Comparison of ENCODE assay signal across 1 cellular context in the genomic region with DNA sequence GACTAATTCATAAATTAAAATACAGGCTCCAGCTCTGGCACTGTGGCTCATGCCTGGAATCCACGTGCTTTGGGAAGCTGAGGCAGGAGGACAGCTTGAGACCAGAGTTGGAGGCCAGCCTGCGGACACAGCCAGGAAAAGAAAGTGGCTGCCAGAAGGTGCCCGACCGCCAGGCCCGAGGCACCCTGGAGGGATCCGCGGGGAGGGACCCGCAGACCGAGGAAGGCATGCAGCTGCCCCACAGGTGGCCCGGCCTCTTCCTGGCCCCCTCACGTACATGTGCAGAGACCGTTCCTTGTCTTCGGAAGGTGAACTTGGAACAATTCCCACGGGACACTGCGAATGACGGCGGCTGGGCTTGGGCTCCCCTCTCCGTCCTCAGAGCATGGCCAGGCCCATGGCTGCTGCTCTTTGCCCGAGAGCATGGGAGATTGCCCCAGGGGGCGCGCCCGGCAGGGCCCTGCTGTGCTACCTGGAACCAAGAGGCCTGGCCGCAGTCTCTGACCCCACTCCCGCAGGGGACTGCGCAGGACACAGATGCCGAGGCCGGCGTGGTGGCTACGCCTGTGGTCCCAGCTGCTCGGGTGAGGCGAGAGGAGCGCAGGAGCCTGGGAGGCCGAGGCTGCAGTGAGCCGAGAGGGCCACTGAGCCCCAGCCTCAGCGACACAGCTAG.
TF ChIP-seq lines count a peak whose summit lies in the region.

No MANE protein-coding gene starts in this region.

TF ChIP-seq in K562, 482 proteins besides CTCF, POLR2A, EP300 and RAD21:
- TF ChIP-seq ZNF24 (IDR thresholded peaks at IDR 0.05) (no peak), NUFIP1 (IDR thresholded peaks at IDR 0.05; ENCODE audit: partially characterized antibody) (no peak), JUN (IDR thresholded peaks at IDR 0.05; ENCODE audit: borderline replicate concordance, low read depth, low read length) (no peak), JUN (CRISPR knock-in tag; IDR thresholded peaks at IDR 0.05; ENCODE audit: borderline replicate concordance) (no peak), MED1 (CRISPR knock-in tag; IDR thresholded peaks at IDR 0.05; ENCODE audit: borderline replicate concordance) (no peak), ZKSCAN8 (CRISPR knock-in tag; IDR thresholded peaks at IDR 0.05) (no peak), ZNF121 (CRISPR knock-in tag; conservative IDR thresholded peaks at IDR 0.05) (no peak), NRF1 (conservative IDR thresholded peaks at IDR 0.05 in 1 of 2, IDR thresholded peaks at IDR 0.05 in 1 of 2) (0 out of 4 replicates have a peak, but pooled peaks of 1 of the 2 experiments have one; percentile 12), HLTF (IDR thresholded peaks at IDR 0.05) (no peak), SRSF3 (IDR thresholded peaks at IDR 0.05; ENCODE audit: insufficient read depth, low read length) (no peak)
- TF ChIP-seq, protein P1, sequence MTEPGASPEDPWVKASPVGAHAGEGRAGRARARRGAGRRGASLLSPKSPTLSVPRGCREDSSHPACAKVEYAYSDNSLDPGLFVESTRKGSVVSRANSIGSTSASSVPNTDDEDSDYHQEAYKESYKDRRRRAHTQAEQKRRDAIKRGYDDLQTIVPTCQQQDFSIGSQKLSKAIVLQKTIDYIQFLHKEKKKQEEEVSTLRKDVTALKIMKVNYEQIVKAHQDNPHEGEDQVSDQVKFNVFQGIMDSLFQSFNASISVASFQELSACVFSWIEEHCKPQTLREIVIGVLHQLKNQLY (CRISPR knock-in tag; conservative IDR thresholded peaks at IDR 0.05) = no peak
- TF ChIP-seq, protein P2, sequence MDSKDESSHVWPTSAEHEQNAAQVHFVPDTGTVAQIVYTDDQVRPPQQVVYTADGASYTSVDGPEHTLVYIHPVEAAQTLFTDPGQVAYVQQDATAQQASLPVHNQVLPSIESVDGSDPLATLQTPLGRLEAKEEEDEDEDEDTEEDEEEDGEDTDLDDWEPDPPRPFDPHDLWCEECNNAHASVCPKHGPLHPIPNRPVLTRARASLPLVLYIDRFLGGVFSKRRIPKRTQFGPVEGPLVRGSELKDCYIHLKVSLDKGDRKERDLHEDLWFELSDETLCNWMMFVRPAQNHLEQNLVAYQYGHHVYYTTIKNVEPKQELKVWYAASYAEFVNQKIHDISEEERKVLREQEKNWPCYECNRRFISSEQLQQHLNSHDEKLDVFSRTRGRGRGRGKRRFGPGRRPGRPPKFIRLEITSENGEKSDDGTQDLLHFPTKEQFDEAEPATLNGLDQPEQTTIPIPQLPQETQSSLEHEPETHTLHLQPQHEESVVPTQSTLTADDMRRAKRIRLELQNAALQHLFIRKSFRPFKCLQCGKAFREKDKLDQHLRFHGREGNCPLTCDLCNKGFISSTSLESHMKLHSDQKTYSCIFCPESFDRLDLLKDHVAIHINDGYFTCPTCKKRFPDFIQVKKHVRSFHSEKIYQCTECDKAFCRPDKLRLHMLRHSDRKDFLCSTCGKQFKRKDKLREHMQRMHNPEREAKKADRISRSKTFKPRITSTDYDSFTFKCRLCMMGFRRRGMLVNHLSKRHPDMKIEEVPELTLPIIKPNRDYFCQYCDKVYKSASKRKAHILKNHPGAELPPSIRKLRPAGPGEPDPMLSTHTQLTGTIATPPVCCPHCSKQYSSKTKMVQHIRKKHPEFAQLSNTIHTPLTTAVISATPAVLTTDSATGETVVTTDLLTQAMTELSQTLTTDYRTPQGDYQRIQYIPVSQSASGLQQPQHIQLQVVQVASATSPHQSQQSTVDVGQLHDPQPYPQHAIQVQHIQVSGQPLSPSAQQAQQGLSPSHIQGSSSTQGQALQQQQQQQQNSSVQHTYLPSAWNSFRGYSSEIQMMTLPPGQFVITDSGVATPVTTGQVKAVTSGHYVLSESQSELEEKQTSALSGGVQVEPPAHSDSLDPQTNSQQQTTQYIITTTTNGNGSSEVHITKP (IDR thresholded peaks at IDR 0.05; ENCODE audit: partially characterized antibody) = peak; percentile 37
- TF ChIP-seq, protein P3, sequence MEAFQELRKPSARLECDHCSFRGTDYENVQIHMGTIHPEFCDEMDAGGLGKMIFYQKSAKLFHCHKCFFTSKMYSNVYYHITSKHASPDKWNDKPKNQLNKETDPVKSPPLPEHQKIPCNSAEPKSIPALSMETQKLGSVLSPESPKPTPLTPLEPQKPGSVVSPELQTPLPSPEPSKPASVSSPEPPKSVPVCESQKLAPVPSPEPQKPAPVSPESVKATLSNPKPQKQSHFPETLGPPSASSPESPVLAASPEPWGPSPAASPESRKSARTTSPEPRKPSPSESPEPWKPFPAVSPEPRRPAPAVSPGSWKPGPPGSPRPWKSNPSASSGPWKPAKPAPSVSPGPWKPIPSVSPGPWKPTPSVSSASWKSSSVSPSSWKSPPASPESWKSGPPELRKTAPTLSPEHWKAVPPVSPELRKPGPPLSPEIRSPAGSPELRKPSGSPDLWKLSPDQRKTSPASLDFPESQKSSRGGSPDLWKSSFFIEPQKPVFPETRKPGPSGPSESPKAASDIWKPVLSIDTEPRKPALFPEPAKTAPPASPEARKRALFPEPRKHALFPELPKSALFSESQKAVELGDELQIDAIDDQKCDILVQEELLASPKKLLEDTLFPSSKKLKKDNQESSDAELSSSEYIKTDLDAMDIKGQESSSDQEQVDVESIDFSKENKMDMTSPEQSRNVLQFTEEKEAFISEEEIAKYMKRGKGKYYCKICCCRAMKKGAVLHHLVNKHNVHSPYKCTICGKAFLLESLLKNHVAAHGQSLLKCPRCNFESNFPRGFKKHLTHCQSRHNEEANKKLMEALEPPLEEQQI (IDR thresholded peaks at IDR 0.05) = no peak
- TF ChIP-seq, protein P4, sequence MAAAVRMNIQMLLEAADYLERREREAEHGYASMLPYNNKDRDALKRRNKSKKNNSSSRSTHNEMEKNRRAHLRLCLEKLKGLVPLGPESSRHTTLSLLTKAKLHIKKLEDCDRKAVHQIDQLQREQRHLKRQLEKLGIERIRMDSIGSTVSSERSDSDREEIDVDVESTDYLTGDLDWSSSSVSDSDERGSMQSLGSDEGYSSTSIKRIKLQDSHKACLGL (CRISPR knock-in tag; IDR thresholded peaks at IDR 0.05; ENCODE audit: borderline replicate concordance, poor library complexity, severe bottlenecking) = no peak
- TF ChIP-seq, protein P5, sequence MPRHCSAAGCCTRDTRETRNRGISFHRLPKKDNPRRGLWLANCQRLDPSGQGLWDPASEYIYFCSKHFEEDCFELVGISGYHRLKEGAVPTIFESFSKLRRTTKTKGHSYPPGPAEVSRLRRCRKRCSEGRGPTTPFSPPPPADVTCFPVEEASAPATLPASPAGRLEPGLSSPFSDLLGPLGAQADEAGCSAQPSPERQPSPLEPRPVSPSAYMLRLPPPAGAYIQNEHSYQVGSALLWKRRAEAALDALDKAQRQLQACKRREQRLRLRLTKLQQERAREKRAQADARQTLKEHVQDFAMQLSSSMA (CRISPR knock-in tag; IDR thresholded peaks at IDR 0.05) = no peak
